ENCODE assay signal across 14 cellular contexts in genomic region chr9:78010419-78010818, GRCh38. TPM values are rescaled to one million over a fixed set of nuclear protein-coding genes. Genes with fewer than 3 reads are reported as not detected.
DNase-seq lines count a peak whose midpoint lies in the region; TF ChIP-seq lines count a peak whose summit lies in the region.
"Had no signal": no experiment of that assay in that cellular context is flagged by ENCODE, and none has a peak within 500 bp of the region (broad histone marks: within the 10 kb centered on the region; RNA-seq: fewer than 3 reads in every experiment).

No MANE protein-coding gene starts in this region.

- TF ChIP-seq POLR2A in stomach (IDR thresholded peaks at IDR 0.05) = no peak

- CTCF ChIA-PET in activated naive CD4-positive, alpha-beta T cell treated with anti-CD3 and anti-CD28 coated beads for 36 hours (lab: Charles Lee) = no interaction called here

- peak overlapping the region; percentile 80 for H3K27ac Mint-ChIP-seq in activated naive CD4-positive, alpha-beta T cell treated with anti-CD3 and anti-CD28 coated beads for 36 hours
- peak overlapping the region; percentile 43 for H3K27ac Mint-ChIP-seq in T-helper 1 cell treated with Interleukin-12 subunit alpha and Interleukin-12 subunit beta and Interleukin-4 antibody, amounts not matched to agents 30 μg/mL and 1 μg/mL, for 36 hours
- H3K27ac Mint-ChIP-seq in chondrocyte (ENCODE audit: unreplicated experiment) = peak overlapping the region; percentile 77
- H3K27ac Mint-ChIP-seq: activated B cell treated with CpG ODN at 0.5 μM for 24 hours, memory B cell had no signal

- peaks cover 53% of the 10 kb centered on the region for H3K4me1 Mint-ChIP-seq in activated naive CD4-positive, alpha-beta T cell treated with anti-CD3 and anti-CD28 coated beads for 36 hours (ENCODE audit: low read depth)
- peaks cover 42% of the 10 kb centered on the region for H3K4me1 Mint-ChIP-seq in T-helper 1 cell treated with Interleukin-12 subunit alpha and Interleukin-12 subunit beta and Interleukin-4 antibody, amounts not matched to agents 30 μg/mL and 1 μg/mL, for 36 hours (ENCODE audit: low read depth)
- H3K4me1 Mint-ChIP-seq in chondrocyte (ENCODE audit: low read depth) = peaks cover 78% of the 10 kb centered on the region
- H3K4me1 Mint-ChIP-seq: memory B cell had no signal

- no peaks in the 10 kb centered on the region for H3K27me3 Mint-ChIP-seq in activated naive CD4-positive, alpha-beta T cell treated with anti-CD3 and anti-CD28 coated beads for 36 hours (ENCODE audit: low read depth)
- H3K27me3 Mint-ChIP-seq in T-helper 1 cell treated with Interleukin-12 subunit alpha and Interleukin-12 subunit beta and Interleukin-4 antibody, amounts not matched to agents 30 μg/mL and 1 μg/mL, for 36 hours (ENCODE audit: low read depth) = no peaks in the 10 kb centered on the region
- no peaks in the 10 kb centered on the region for H3K27me3 Mint-ChIP-seq in chondrocyte (ENCODE audit: low read depth)

- no peak for TF ChIP-seq EP300 in stomach (IDR thresholded peaks at IDR 0.05)

- H3K36me3 ChIP-seq in stomach = no peaks in the 10 kb centered on the region

- H3K4me3 ChIP-seq in stomach = no peak overlapping the region

- peaks cover 52 to 97% (median 69%) of the 10 kb centered on the region in 4 donors for H3K4me1 ChIP-seq in stomach

- H3K9me3 ChIP-seq in stomach = no peaks in the 10 kb centered on the region

- intact Hi-C loops in activated naive CD4-positive, alpha-beta T cell treated with anti-CD3 and anti-CD28 coated beads for 36 hours (cut with micrococcal nuclease) = loop anchor here (1.0 kb wide), 3 partner anchors 8 to 32 kb away; no protein-coding TSS in a partner anchor
- intact Hi-C loops in stomach (cut with DNase I; ENCODE audit: low total_unique reads) = no loop called here

- DNase-seq in activated naive CD4-positive, alpha-beta T cell treated with anti-CD3 and anti-CD28 coated beads for 36 hours = peak; percentile 42
- no peak for DNase-seq in activated naive CD4-positive, alpha-beta T cell treated with anti-CD3 and anti-CD28 coated beads, Interleukin-2, amount 50 U/mL, for 16 hours
- DNase-seq in chondrocyte (ENCODE audit: low spot score) (no peak), stomach (no peak), mesenteric fat pad (ENCODE audit: low spot score) (no peak)
- DNase-seq in stimulated activated CD4-positive, alpha-beta T cell treated with anti-CD3 and anti-CD28 coated beads, Interleukin-1b, Interleukin-23, amount 100 ng/mL, for 48 hours = no peak
- DNase-seq in activated effector memory CD4-positive, alpha-beta T cell treated with Interleukin-2 at 50 U/mL for 16 hours = no peak
- DNase-seq: activated B cell treated with CpG ODN at 0.5 μM for 24 hours; activated effector memory CD4-positive, alpha-beta T cell treated with anti-CD3 and anti-CD28 coated beads, Interleukin-2, amount 50 U/mL, for 16 hours; GOT3; IMR-90; NCI-H1436 had no signal

- TF ChIP-seq CTCF in chondrocyte (IDR thresholded peaks at IDR 0.05) (no peak), stomach (IDR thresholded peaks at IDR 0.05) (no peak)

- H3K36me3 Mint-ChIP-seq in activated naive CD4-positive, alpha-beta T cell treated with anti-CD3 and anti-CD28 coated beads for 36 hours (ENCODE audit: low read depth) = peaks cover 12% of the 10 kb centered on the region
- H3K36me3 Mint-ChIP-seq in T-helper 1 cell treated with Interleukin-12 subunit alpha and Interleukin-12 subunit beta and Interleukin-4 antibody, amounts not matched to agents 30 μg/mL and 1 μg/mL, for 36 hours (ENCODE audit: low read depth) = peaks cover 14% of the 10 kb centered on the region
- peaks cover 3% of the 10 kb centered on the region for H3K36me3 Mint-ChIP-seq in chondrocyte (ENCODE audit: low read depth)
- H3K36me3 Mint-ChIP-seq: memory B cell had no signal

- no peaks in the 10 kb centered on the region for H3K9me3 Mint-ChIP-seq in activated naive CD4-positive, alpha-beta T cell treated with anti-CD3 and anti-CD28 coated beads for 36 hours
- no peaks in the 10 kb centered on the region for H3K9me3 Mint-ChIP-seq in T-helper 1 cell treated with Interleukin-12 subunit alpha and Interleukin-12 subunit beta and Interleukin-4 antibody, amounts not matched to agents 30 μg/mL and 1 μg/mL, for 36 hours
- no peaks in the 10 kb centered on the region for H3K9me3 Mint-ChIP-seq in chondrocyte (ENCODE audit: low read depth)
- H3K9me3 Mint-ChIP-seq: activated B cell treated with CpG ODN at 0.5 μM for 24 hours, memory B cell had no signal

- 43 to 58% (median 57%) methylated on average over 5 of the region's 5 CpGs for WGBS in stomach, 5 donors

- peak overlapping the region in 3 of 5 donors; percentile 14 to 71 (median 31) for H3K27ac ChIP-seq in stomach

- H3K27me3 ChIP-seq in stomach = no peaks in the 10 kb centered on the region

- peak overlapping the region; percentile 41 for H3K4me3 Mint-ChIP-seq in activated naive CD4-positive, alpha-beta T cell treated with anti-CD3 and anti-CD28 coated beads for 36 hours
- H3K4me3 Mint-ChIP-seq in T-helper 1 cell treated with Interleukin-12 subunit alpha and Interleukin-12 subunit beta and Interleukin-4 antibody, amounts not matched to agents 30 μg/mL and 1 μg/mL, for 36 hours = peak overlapping the region; percentile 41
- no peak overlapping the region for H3K4me3 Mint-ChIP-seq in chondrocyte (ENCODE audit: unreplicated experiment)
- H3K4me3 Mint-ChIP-seq: activated B cell treated with CpG ODN at 0.5 μM for 24 hours, memory B cell had no signal

RNA-seq across cellular contexts. Expression of gene GNAQ, which starts 21.2 kb away (rescaled TPM):
- total RNA-seq in activated naive CD4-positive, alpha-beta T cell treated with anti-CD3 and anti-CD28 coated beads for 36 hours = 10 to 100 TPM; 22.4 to 22.7 TPM
- total RNA-seq in chondrocyte = 73.8 to 88.3 TPM (median 87.0 TPM) in 3 replicates
- 10 to 100 TPM; 38.2 to 75.3 (median 52.2) TPM for total RNA-seq in stomach
- 10 to 100 TPM; 13.1 to 26.0 (median 15.5) TPM for polyA plus RNA-seq in stomach
- total RNA-seq in mesenteric fat pad = 115 TPM
